ENCODE assay signal across 1 cellular context in the genomic region with DNA sequence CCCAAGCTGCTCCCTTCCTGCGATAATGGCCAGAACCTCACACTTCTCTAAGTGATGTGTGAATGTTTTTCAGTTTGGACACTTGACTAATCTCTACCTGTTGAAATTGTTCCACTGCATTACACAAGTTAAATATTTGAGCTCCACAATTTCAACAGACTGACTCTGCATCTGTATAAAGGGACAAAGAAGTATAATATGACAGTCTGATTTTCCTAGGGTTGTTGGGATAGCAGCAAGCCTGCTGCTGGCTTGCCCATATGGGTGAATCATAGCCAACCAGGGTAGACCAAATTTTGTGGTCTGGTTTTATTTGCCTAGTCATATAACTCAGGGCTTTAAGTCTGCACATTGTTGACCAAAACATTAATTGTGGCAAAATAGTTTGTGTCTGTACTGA.
TF ChIP-seq lines count a peak whose summit lies in the region.

No MANE protein-coding gene starts in this region.

TF ChIP-seq in HepG2, 621 proteins besides CTCF, POLR2A, EP300 and RAD21 (continued from another document):
- TF ChIP-seq, protein P1, sequence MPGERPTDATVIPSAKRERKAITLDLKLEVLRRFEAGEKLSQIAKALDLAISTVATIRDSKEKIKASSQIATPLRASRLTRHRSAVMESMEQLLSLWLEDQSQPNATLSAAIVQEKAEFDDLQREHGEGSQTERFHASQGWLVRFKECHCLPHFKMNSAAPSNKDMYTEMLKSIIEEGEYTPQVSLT (CRISPR knock-in tag; IDR thresholded peaks at IDR 0.05; ENCODE audit: borderline replicate concordance, low read depth): no peak
- TF ChIP-seq ZFP62 (CRISPR knock-in tag; IDR thresholded peaks at IDR 0.05) (no peak), MIXL1 (CRISPR knock-in tag; IDR thresholded peaks at IDR 0.05) (peak; percentile 44; the same call in 1 of the 2 replicates), PRPF4 (IDR thresholded peaks at IDR 0.05; ENCODE audit: low read depth, low read length, poor library complexity, severe bottlenecking) (no peak), TEAD3 (CRISPR knock-in tag; optimal IDR thresholded peaks at IDR 0.05; ENCODE audit: borderline replicate concordance) (peak; percentile 30), SALL1 (CRISPR knock-in tag; IDR thresholded peaks at IDR 0.05) (peak; percentile 27; the same call in 1 of the 2 replicates), ZMYM4 (CRISPR knock-in tag; IDR thresholded peaks at IDR 0.05) (peak; percentile 65; the same call in 1 of the 2 replicates), KAT8 (CRISPR knock-in tag; IDR thresholded peaks at IDR 0.05) (peak; percentile 34; the same call in 1 of the 2 replicates), HHEX (CRISPR knock-in tag; IDR thresholded peaks at IDR 0.05) (peak; percentile 54; the same call in 1 of the 2 replicates), HMG20B (CRISPR knock-in tag; conservative IDR thresholded peaks at IDR 0.05) (peak; percentile 43; the same call in 1 of the 2 replicates), SRSF9 (IDR thresholded peaks at IDR 0.05; ENCODE audit: borderline replicate concordance, insufficient read depth, low read depth, low read length, poor library complexity, severe bottlenecking) (no peak), GFI1 (CRISPR knock-in tag; IDR thresholded peaks at IDR 0.05; ENCODE audit: borderline replicate concordance) (peak; percentile 33; the same call in 1 of the 2 replicates), RARA (CRISPR knock-in tag; IDR thresholded peaks at IDR 0.05) (no peak), EEA1 (CRISPR knock-in tag; IDR thresholded peaks at IDR 0.05; ENCODE audit: borderline replicate concordance) (no peak), TBX2 (CRISPR knock-in tag; IDR thresholded peaks at IDR 0.05; ENCODE audit: borderline replicate concordance) (peak; percentile 76; the same call in 1 of the 2 replicates), NONO (IDR thresholded peaks at IDR 0.05) (no peak), NONO (CRISPR knock-in tag; conservative IDR thresholded peaks at IDR 0.05) (peak; percentile 46; the same call in 1 of the 2 replicates), PHF8 (CRISPR knock-in tag; IDR thresholded peaks at IDR 0.05) (no peak), SIX4 (CRISPR knock-in tag; IDR thresholded peaks at IDR 0.05) (no peak), MBNL3 (CRISPR knock-in tag; conservative IDR thresholded peaks at IDR 0.05) (no peak), YEATS4 (CRISPR knock-in tag; IDR thresholded peaks at IDR 0.05; ENCODE audit: borderline replicate concordance) (no peak), NFKB2 (CRISPR knock-in tag; IDR thresholded peaks at IDR 0.05; ENCODE audit: borderline replicate concordance) (no peak), HOXA9 (CRISPR knock-in tag; IDR thresholded peaks at IDR 0.05; ENCODE audit: borderline replicate concordance) (no peak)
- TF ChIP-seq, protein P2, sequence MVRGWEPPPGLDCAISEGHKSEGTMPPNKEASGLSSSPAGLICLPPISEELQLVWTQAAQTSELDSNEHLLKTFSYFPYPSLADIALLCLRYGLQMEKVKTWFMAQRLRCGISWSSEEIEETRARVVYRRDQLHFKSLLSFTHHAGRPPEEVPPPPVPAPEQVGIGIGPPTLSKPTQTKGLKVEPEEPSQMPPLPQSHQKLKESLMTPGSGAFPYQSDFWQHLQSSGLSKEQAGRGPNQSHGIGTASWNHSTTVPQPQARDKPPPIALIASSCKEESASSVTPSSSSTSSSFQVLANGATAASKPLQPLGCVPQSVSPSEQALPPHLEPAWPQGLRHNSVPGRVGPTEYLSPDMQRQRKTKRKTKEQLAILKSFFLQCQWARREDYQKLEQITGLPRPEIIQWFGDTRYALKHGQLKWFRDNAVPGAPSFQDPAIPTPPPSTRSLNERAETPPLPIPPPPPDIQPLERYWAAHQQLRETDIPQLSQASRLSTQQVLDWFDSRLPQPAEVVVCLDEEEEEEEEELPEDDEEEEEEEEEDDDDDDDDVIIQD (CRISPR knock-in tag; IDR thresholded peaks at IDR 0.05; ENCODE audit: low read depth): peak; percentile 49; the same call in 1 of the 2 replicates
- TF ChIP-seq, protein P3, sequence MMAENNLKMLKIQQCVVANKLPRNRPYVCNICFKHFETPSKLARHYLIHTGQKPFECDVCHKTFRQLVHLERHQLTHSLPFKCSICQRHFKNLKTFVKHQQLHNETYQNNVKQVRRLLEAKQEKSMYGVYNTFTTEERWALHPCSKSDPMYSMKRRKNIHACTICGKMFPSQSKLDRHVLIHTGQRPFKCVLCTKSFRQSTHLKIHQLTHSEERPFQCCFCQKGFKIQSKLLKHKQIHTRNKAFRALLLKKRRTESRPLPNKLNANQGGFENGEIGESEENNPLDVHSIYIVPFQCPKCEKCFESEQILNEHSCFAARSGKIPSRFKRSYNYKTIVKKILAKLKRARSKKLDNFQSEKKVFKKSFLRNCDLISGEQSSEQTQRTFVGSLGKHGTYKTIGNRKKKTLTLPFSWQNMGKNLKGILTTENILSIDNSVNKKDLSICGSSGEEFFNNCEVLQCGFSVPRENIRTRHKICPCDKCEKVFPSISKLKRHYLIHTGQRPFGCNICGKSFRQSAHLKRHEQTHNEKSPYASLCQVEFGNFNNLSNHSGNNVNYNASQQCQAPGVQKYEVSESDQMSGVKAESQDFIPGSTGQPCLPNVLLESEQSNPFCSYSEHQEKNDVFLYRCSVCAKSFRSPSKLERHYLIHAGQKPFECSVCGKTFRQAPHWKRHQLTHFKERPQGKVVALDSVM (CRISPR knock-in tag; IDR thresholded peaks at IDR 0.05): no peak
- TF ChIP-seq, protein P4, sequence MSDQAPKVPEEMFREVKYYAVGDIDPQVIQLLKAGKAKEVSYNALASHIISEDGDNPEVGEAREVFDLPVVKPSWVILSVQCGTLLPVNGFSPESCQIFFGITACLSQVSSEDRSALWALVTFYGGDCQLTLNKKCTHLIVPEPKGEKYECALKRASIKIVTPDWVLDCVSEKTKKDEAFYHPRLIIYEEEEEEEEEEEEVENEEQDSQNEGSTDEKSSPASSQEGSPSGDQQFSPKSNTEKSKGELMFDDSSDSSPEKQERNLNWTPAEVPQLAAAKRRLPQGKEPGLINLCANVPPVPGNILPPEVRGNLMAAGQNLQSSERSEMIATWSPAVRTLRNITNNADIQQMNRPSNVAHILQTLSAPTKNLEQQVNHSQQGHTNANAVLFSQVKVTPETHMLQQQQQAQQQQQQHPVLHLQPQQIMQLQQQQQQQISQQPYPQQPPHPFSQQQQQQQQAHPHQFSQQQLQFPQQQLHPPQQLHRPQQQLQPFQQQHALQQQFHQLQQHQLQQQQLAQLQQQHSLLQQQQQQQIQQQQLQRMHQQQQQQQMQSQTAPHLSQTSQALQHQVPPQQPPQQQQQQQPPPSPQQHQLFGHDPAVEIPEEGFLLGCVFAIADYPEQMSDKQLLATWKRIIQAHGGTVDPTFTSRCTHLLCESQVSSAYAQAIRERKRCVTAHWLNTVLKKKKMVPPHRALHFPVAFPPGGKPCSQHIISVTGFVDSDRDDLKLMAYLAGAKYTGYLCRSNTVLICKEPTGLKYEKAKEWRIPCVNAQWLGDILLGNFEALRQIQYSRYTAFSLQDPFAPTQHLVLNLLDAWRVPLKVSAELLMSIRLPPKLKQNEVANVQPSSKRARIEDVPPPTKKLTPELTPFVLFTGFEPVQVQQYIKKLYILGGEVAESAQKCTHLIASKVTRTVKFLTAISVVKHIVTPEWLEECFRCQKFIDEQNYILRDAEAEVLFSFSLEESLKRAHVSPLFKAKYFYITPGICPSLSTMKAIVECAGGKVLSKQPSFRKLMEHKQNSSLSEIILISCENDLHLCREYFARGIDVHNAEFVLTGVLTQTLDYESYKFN (CRISPR knock-in tag; conservative IDR thresholded peaks at IDR 0.05): peak; percentile 41
- TF ChIP-seq, protein P5, sequence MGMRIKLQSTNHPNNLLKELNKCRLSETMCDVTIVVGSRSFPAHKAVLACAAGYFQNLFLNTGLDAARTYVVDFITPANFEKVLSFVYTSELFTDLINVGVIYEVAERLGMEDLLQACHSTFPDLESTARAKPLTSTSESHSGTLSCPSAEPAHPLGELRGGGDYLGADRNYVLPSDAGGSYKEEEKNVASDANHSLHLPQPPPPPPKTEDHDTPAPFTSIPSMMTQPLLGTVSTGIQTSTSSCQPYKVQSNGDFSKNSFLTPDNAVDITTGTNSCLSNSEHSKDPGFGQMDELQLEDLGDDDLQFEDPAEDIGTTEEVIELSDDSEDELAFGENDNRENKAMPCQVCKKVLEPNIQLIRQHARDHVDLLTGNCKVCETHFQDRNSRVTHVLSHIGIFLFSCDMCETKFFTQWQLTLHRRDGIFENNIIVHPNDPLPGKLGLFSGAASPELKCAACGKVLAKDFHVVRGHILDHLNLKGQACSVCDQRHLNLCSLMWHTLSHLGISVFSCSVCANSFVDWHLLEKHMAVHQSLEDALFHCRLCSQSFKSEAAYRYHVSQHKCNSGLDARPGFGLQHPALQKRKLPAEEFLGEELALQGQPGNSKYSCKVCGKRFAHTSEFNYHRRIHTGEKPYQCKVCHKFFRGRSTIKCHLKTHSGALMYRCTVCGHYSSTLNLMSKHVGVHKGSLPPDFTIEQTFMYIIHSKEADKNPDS (CRISPR knock-in tag; IDR thresholded peaks at IDR 0.05): no peak
- TF ChIP-seq, protein P6, sequence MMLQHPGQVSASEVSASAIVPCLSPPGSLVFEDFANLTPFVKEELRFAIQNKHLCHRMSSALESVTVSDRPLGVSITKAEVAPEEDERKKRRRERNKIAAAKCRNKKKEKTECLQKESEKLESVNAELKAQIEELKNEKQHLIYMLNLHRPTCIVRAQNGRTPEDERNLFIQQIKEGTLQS (CRISPR knock-in tag; IDR thresholded peaks at IDR 0.05): no peak
- TF ChIP-seq, protein P7, sequence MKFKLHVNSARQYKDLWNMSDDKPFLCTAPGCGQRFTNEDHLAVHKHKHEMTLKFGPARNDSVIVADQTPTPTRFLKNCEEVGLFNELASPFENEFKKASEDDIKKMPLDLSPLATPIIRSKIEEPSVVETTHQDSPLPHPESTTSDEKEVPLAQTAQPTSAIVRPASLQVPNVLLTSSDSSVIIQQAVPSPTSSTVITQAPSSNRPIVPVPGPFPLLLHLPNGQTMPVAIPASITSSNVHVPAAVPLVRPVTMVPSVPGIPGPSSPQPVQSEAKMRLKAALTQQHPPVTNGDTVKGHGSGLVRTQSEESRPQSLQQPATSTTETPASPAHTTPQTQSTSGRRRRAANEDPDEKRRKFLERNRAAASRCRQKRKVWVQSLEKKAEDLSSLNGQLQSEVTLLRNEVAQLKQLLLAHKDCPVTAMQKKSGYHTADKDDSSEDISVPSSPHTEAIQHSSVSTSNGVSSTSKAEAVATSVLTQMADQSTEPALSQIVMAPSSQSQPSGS (CRISPR knock-in tag; IDR thresholded peaks at IDR 0.05): peak; percentile 50
- TF ChIP-seq, protein P8, sequence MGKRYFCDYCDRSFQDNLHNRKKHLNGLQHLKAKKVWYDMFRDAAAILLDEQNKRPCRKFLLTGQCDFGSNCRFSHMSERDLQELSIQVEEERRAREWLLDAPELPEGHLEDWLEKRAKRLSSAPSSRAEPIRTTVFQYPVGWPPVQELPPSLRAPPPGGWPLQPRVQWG (CRISPR knock-in tag; IDR thresholded peaks at IDR 0.05; ENCODE audit: borderline replicate concordance, low read depth): no peak
- TF ChIP-seq, protein P9, sequence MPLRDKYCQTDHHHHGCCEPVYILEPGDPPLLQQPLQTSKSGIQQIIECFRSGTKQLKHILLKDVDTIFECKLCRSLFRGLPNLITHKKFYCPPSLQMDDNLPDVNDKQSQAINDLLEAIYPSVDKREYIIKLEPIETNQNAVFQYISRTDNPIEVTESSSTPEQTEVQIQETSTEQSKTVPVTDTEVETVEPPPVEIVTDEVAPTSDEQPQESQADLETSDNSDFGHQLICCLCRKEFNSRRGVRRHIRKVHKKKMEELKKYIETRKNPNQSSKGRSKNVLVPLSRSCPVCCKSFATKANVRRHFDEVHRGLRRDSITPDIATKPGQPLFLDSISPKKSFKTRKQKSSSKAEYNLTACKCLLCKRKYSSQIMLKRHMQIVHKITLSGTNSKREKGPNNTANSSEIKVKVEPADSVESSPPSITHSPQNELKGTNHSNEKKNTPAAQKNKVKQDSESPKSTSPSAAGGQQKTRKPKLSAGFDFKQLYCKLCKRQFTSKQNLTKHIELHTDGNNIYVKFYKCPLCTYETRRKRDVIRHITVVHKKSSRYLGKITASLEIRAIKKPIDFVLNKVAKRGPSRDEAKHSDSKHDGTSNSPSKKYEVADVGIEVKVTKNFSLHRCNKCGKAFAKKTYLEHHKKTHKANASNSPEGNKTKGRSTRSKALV (CRISPR knock-in tag; IDR thresholded peaks at IDR 0.05): no peak
- TF ChIP-seq, protein P10, sequence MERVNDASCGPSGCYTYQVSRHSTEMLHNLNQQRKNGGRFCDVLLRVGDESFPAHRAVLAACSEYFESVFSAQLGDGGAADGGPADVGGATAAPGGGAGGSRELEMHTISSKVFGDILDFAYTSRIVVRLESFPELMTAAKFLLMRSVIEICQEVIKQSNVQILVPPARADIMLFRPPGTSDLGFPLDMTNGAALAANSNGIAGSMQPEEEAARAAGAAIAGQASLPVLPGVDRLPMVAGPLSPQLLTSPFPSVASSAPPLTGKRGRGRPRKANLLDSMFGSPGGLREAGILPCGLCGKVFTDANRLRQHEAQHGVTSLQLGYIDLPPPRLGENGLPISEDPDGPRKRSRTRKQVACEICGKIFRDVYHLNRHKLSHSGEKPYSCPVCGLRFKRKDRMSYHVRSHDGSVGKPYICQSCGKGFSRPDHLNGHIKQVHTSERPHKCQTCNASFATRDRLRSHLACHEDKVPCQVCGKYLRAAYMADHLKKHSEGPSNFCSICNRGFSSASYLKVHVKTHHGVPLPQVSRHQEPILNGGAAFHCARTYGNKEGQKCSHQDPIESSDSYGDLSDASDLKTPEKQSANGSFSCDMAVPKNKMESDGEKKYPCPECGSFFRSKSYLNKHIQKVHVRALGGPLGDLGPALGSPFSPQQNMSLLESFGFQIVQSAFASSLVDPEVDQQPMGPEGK (CRISPR knock-in tag; IDR thresholded peaks at IDR 0.05): no peak
